Comparison of ENCODE assay signal across 22 cellular contexts in the genomic region with DNA sequence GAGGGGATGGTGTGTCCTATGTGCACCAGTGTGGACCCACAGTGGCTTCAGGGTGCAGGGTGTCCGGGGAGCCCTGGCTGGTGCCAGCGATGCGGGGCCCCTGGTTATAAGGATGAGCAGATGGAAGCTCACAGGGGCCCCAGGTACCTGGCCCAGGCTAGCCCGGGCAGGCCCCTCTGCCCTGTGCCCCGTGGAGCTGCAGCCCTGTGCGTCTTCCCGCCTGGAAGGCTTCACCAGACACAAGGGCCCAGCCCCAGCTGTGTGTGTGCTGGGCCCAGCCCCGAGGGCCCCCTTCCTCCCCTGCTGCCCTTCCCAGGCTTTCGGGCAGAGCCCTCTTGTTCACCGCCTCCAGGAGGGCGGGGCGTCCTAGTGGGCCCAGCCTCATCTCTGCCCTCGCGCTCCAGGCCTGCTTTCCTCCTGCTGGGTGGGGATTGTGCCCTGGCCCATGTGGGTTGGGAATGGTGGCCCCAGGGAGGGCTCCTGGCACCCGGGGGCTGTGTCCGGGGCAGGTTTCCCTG. TPM values are rescaled to one million over a fixed set of nuclear protein-coding genes. Genes with fewer than 3 reads are reported as not detected.
DNase-seq lines count a peak whose midpoint lies in the region; FAIRE-seq and TF ChIP-seq lines count a peak whose summit lies in the region.
"Had no signal": no experiment of that assay in that cellular context is flagged by ENCODE, and none has a peak within 500 bp of the region (broad histone marks: within the 10 kb centered on the region; RNA-seq: fewer than 3 reads in every experiment).

No MANE protein-coding gene starts in this region.

- H3K27me3 Mint-ChIP-seq in MCF 10A (ENCODE audit: insufficient read depth, unreplicated experiment) (no peaks in the 10 kb centered on the region), nephron progenitor cell (ENCODE audit: low read depth, poor library complexity) (no peaks in the 10 kb centered on the region)
- H3K27me3 Mint-ChIP-seq: CD4-positive, CD25-positive, alpha-beta regulatory T cell had no signal

- POLR2A ChIA-PET in MCF 10A (lab: Yijun Ruan, JAX) (interaction anchor here (0.7 kb wide), 1 partner anchor 7 kb away, joined by 3 read pairs; no protein-coding TSS in a partner anchor), H1 (lab: Charles Lee; ENCODE audit: partially characterized antibody) (interaction anchor here (1.3 to 2.1 kb wide), 3 partner anchors 11 to 18 kb away, joined by 5 to 7 read pairs (median 6); no protein-coding TSS in a partner anchor)

- H3K4me1 Mint-ChIP-seq in MCF 10A (ENCODE audit: insufficient read depth, unreplicated experiment) (no peaks in the 10 kb centered on the region), nephron progenitor cell (no peaks in the 10 kb centered on the region)

- H3K9ac ChIP-seq in mammary epithelial cell (ENCODE audit: insufficient read depth, low read length) = no peak overlapping the region
- peak overlapping the region; percentile 37 for H3K9ac ChIP-seq in NT2/D1 (ENCODE audit: insufficient read length, low read depth)
- no peak overlapping the region for H3K9ac ChIP-seq in H1 (replicated peaks in 1 of 4; ENCODE audit: extremely low read depth in 1 of 4, low read depth in 3 of 4, low read length in 3 of 4)

- no peak overlapping the region for H3K4ac ChIP-seq in H1 (replicated peaks; ENCODE audit: insufficient read length, low read depth, low read length)

- no peak overlapping the region for H3K23ac ChIP-seq in H1 (ENCODE audit: insufficient read length)

- H3K79me1 ChIP-seq in H1 (ENCODE audit: low read depth, low read length) = no peaks in the 10 kb centered on the region

- no peak overlapping the region for H2BK20ac ChIP-seq in H1 (ENCODE audit: low read length)

- H3K4me1 ChIP-seq in mammary epithelial cell (ENCODE audit: insufficient read depth, low read length) = peaks cover 14% of the 10 kb centered on the region
- no peaks in the 10 kb centered on the region for H3K4me1 ChIP-seq in NT2/D1 (ENCODE audit: insufficient read depth, insufficient read length)
- H3K4me1 ChIP-seq in H1 (replicated peaks in 1 of 4; ENCODE audit: control insufficient read depth in 3 of 4, insufficient read depth in 4 of 4, low read length in 3 of 4) = no peaks in the 10 kb centered on the region
- peaks cover 0 to 6% (median 0%) of the 10 kb centered on the region in 4 donors for H3K4me1 ChIP-seq in tibial nerve
- no peaks in the 10 kb centered on the region for H3K4me1 ChIP-seq in small intestine (ENCODE audit: control insufficient read depth in 2 of 2, insufficient read depth in 1 of 2, low read depth in 1 of 2, low read length in 1 of 2)
- H3K4me1 ChIP-seq: SJCRH30 had no signal

- H3K9me3 Mint-ChIP-seq in MCF 10A (ENCODE audit: unreplicated experiment) (no peaks in the 10 kb centered on the region), nephron progenitor cell (no peaks in the 10 kb centered on the region)

- BruUV-seq in mammary epithelial cell (replicated peaks; lab: Mats Ljungman, UMichigan) (no TSS peak), MCF 10A (replicated peaks; lab: Mats Ljungman, UMichigan) (no TSS peak)

- no peak overlapping the region for H3K18ac ChIP-seq in H1 (ENCODE audit: extremely low read depth, low read length)

- TF ChIP-seq RAD21 in H1 (IDR thresholded peaks at IDR 0.05 in 1 of 2, conservative IDR thresholded peaks at IDR 0.05 in 1 of 2; ENCODE audit: low read depth in 2 of 2, low read length in 2 of 2) = no peak

- dilution Hi-C loops in mammary epithelial cell (cut with HindIII; ENCODE audit: low sequenced_read_pairs) = no loop called here

- H2BK5ac ChIP-seq in H1 (ENCODE audit: low read depth, low read length) = peak overlapping the region; percentile 88

- H3K36me3 Mint-ChIP-seq in MCF 10A (ENCODE audit: insufficient read depth, unreplicated experiment) (peaks cover 19% of the 10 kb centered on the region), nephron progenitor cell (ENCODE audit: low read depth) (peaks cover 12% of the 10 kb centered on the region)

- no peak overlapping the region for H2BK12ac ChIP-seq in H1 (ENCODE audit: low read depth, low read length)

- H4K8ac ChIP-seq in H1 (ENCODE audit: extremely low read depth, insufficient read depth, low read length) = no peak overlapping the region

- no peaks in the 10 kb centered on the region for H3K23me2 ChIP-seq in H1 (ENCODE audit: low read depth, low read length)

- intact Hi-C loops in mammary epithelial cell (cut with micrococcal nuclease) (no loop called here), MCF 10A (cut with micrococcal nuclease) (no loop called here)

- no peak overlapping the region for H3K56ac ChIP-seq in H1 (replicated peaks; ENCODE audit: insufficient read length, low read depth, low read length)

- H3K36me3 ChIP-seq in mammary epithelial cell (ENCODE audit: insufficient read depth, low read length) (peaks cover 13% of the 10 kb centered on the region), NT2/D1 (ENCODE audit: insufficient read depth, insufficient read length, low read length) (peaks cover 98% of the 10 kb centered on the region), H1 (ENCODE audit: control insufficient read depth in 2 of 4, insufficient read depth in 4 of 4, low read length in 3 of 4) (peaks cover 0 to 31% (median 11%) of the 10 kb centered on the region in 4 experiments; a peak in 6 of 8 replicates), tibial nerve (peaks cover 0 to 100% (median 20%) of the 10 kb centered on the region in 3 donors), small intestine (ENCODE audit: control insufficient read depth in 2 of 2, insufficient read depth in 2 of 2, low read length in 2 of 2) (peaks cover 24 to 42% of the 10 kb centered on the region in 2 donors)

- H4K5ac ChIP-seq in H1 (ENCODE audit: insufficient read length, low read depth, low read length) = no peak overlapping the region

- H2AFZ ChIP-seq in mammary epithelial cell (ENCODE audit: low read depth, low read length) = no peak overlapping the region
- H2AFZ ChIP-seq in H1 (ENCODE audit: low read length) = no peak overlapping the region

- H2AK5ac ChIP-seq in H1 (ENCODE audit: low read depth, low read length) = no peak overlapping the region

- H3K9me3 ChIP-seq in mammary epithelial cell (replicated peaks; ENCODE audit: insufficient read depth, low read length) (no peaks in the 10 kb centered on the region), NT2/D1 (ENCODE audit: insufficient read depth, low read length) (no peaks in the 10 kb centered on the region), H1 (ENCODE audit: insufficient read depth in 2 of 2, low read depth in 1 of 2, low read length in 1 of 2) (no peaks in the 10 kb centered on the region), tibial nerve (no peaks in the 10 kb centered on the region), small intestine (ENCODE audit: control insufficient read depth, low read depth) (no peaks in the 10 kb centered on the region)
- H3K9me3 ChIP-seq: SJCRH30 had no signal

- H3K27ac Mint-ChIP-seq in MCF 10A (ENCODE audit: low read depth, unreplicated experiment) (no peak overlapping the region), nephron progenitor cell (no peak overlapping the region)
- H3K27ac Mint-ChIP-seq: CD4-positive, CD25-positive, alpha-beta regulatory T cell had no signal

- TF ChIP-seq POLR2A in H1 (IDR thresholded peaks at IDR 0.05; ENCODE audit: control extremely low read depth in 1 of 2, low read depth in 2 of 2, low read length in 2 of 2) = no peak
- TF ChIP-seq POLR2A in tibial nerve (IDR thresholded peaks at IDR 0.05) = no peak

- no peak overlapping the region for H3K14ac ChIP-seq in H1 (ENCODE audit: insufficient read length)

- no peak overlapping the region for H2BK15ac ChIP-seq in H1 (ENCODE audit: low read length)

- peak overlapping the region; percentile 65 for H4K91ac ChIP-seq in H1 (replicated peaks; ENCODE audit: insufficient read length, low read length)

- in situ Hi-C loops in mammary epithelial cell (cut with MboI; ENCODE audit: low sequenced_read_pairs in 2 of 2) = no loop called here

- H3K79me2 ChIP-seq in mammary epithelial cell (ENCODE audit: insufficient read depth, low read length) (no peaks in the 10 kb centered on the region), H1 (ENCODE audit: control insufficient read depth in 1 of 2, insufficient read depth in 2 of 2, low read length in 2 of 2) (no peaks in the 10 kb centered on the region)

- TF ChIP-seq CTCF in mammary epithelial cell (conservative IDR thresholded peaks at IDR 0.05 in 1 of 2, IDR thresholded peaks at IDR 0.05 in 1 of 2; ENCODE audit: extremely low read depth in 1 of 2, insufficient read depth in 1 of 2, low read depth in 1 of 2, low read length in 2 of 2) (no peak), MCF 10A (IDR thresholded peaks at IDR 0.05; ENCODE audit: unreplicated experiment) (no peak), H1 (IDR thresholded peaks at IDR 0.05; ENCODE audit: control extremely low read depth in 1 of 3, insufficient read depth in 1 of 3, low read depth in 1 of 3, low read length in 3 of 3) (no peak), tibial nerve (IDR thresholded peaks at IDR 0.05) (no peak), nephron progenitor cell (IDR thresholded peaks at IDR 0.05) (no peak), GM10266 (IDR thresholded peaks at IDR 0.05; ENCODE audit: control insufficient read depth, insufficient read depth, low read depth, missing control alignments) (no peak)

- no peak overlapping the region for H3K4me3 Mint-ChIP-seq in MCF 10A (ENCODE audit: unreplicated experiment)
- no peak overlapping the region for H3K4me3 Mint-ChIP-seq in nephron progenitor cell
- H3K4me3 Mint-ChIP-seq: CD4-positive, CD25-positive, alpha-beta regulatory T cell had no signal

- no peak for TF ChIP-seq EP300 in H1 (IDR thresholded peaks at IDR 0.05; ENCODE audit: borderline replicate concordance in 1 of 2, low read depth in 2 of 2, low read length in 2 of 2)
- no peak for TF ChIP-seq EP300 in tibial nerve (IDR thresholded peaks at IDR 0.05)

- DNase-seq in mammary epithelial cell (no peak), MCF 10A (ENCODE audit: unreplicated experiment) (no peak), NT2/D1 (ENCODE audit: low read depth, low spot score) (no peak), H1 (ENCODE audit: low read depth in 1 of 2, low spot score in 2 of 2) (no peak), tibial nerve (ENCODE audit: low spot score in 2 of 2) (no peak), small intestine (no peak), nephron progenitor cell (no peak), GM10266 (ENCODE audit: extremely low spot score) (no peak)
- DNase-seq: CD4-positive, CD25-positive, alpha-beta regulatory T cell; DND-41; HCEC 1CT; Karpas-422; NCI-H1694; NCI-H2081 treated with DMSO at 0.1 percent for 48 hours; NCI-H748 treated with DMSO at 0.1 percent for 48 hours; NK-92 treated with Interleukin-12 subunit alpha and Interleukin-12 subunit beta, amount 100 ng/mL, for 24 hours; SJCRH30 had no signal

- no peak for FAIRE-seq in H1 (lab: Jason Lieb, UNC)
- FAIRE-seq in small intestine (lab: Jason Lieb, UNC) = no peak
- FAIRE-seq: GM12891 had no signal

- H3K4me2 ChIP-seq in mammary epithelial cell (ENCODE audit: insufficient read depth, low read depth, low read length) = peak overlapping the region; percentile 9
- H3K4me2 ChIP-seq in H1 (ENCODE audit: insufficient read depth in 1 of 2, low read depth in 2 of 2, low read length in 2 of 2) = no peak overlapping the region

- H4K20me1 ChIP-seq in mammary epithelial cell (ENCODE audit: insufficient read depth, low read length) (no peaks in the 10 kb centered on the region), H1 (replicated peaks in 1 of 2; ENCODE audit: control insufficient read depth in 1 of 2, insufficient read depth in 2 of 2, low read length in 2 of 2) (peaks cover 0 to 14% of the 10 kb centered on the region in 2 experiments)

- no peak overlapping the region for H2BK120ac ChIP-seq in H1 (replicated peaks; ENCODE audit: low read depth, low read length)

- H3K27me3 ChIP-seq in mammary epithelial cell (ENCODE audit: insufficient read depth, low read length) (no peaks in the 10 kb centered on the region), NT2/D1 (ENCODE audit: insufficient read depth, insufficient read length) (no peaks in the 10 kb centered on the region), H1 (replicated peaks in 1 of 4; ENCODE audit: control insufficient read depth in 3 of 4, extremely low read depth in 1 of 4, insufficient read depth in 3 of 4, low read length in 3 of 4) (no peaks in the 10 kb centered on the region), tibial nerve (no peaks in the 10 kb centered on the region), small intestine (ENCODE audit: control insufficient read depth in 2 of 2, insufficient read depth in 2 of 2, low read length in 2 of 2) (no peaks in the 10 kb centered on the region)
- H3K27me3 ChIP-seq: SJCRH30 had no signal

- WGBS in mammary epithelial cell (ENCODE audit: low coverage, missing lambda C conversion rate) = 53% methylated on average over 15 of the region's 16 CpGs
- 89% methylated on average over 11 of the region's 16 CpGs; no CpG with 5 or more reads in 1 of the 2 experiments for WGBS in H1 (ENCODE audit: extremely low coverage in 1 of 2, insufficient coverage in 1 of 2, insufficient read length in 1 of 2, insufficient replicate concordance in 2 of 2, low coverage in 1 of 2, low lambda C conversion rate in 2 of 2, missing lambda C conversion rate in 1 of 2), 2 experiments
- 91 to 94% methylated on average over 7 to 9 of the region's 16 CpGs for WGBS in tibial nerve, 2 donors
- 85 to 93% (median 89%) methylated on average over 14 to 16 of the region's 16 CpGs for WGBS in small intestine, 3 donors

- CTCF ChIA-PET in mammary epithelial cell (lab: Charles Lee; ENCODE audit: low non-redundant PET) (no interaction called here), MCF 10A (lab: Yijun Ruan, JAX) (no interaction called here), H1 (lab: Charles Lee; ENCODE audit: partially characterized antibody) (interaction anchor here (0.9 to 1.7 kb wide), 3 partner anchors 12 to 164 kb away, joined by 3 to 5 read pairs (median 4); no protein-coding TSS in a partner anchor)

- H3K4me3 ChIP-seq in mammary epithelial cell (replicated peaks in 1 of 3; ENCODE audit: insufficient read depth in 1 of 3, low read depth in 2 of 3, low read length in 3 of 3) (no peak overlapping the region), NT2/D1 (ENCODE audit: insufficient read length, low read depth) (no peak overlapping the region), H1 (ENCODE audit: extremely low read depth in 1 of 4, insufficient read depth in 2 of 4, low read depth in 3 of 4, low read length in 4 of 4) (no peak overlapping the region), tibial nerve (no peak overlapping the region), small intestine (ENCODE audit: low read depth in 1 of 2, low read length in 2 of 2) (no peak overlapping the region)
- H3K4me3 ChIP-seq: SJCRH30 had no signal

- no peak overlapping the region for H3K27ac ChIP-seq in mammary epithelial cell (ENCODE audit: insufficient read depth, low read depth, low read length)
- 0 out of 2 replicates have a peak overlapping the region, but pooled peaks have one; percentile 43 for H3K27ac ChIP-seq in H1 (ENCODE audit: low read depth, low read length)
- peak overlapping the region in 3 of 4 donors; percentile 30 to 74 (median 46) for H3K27ac ChIP-seq in tibial nerve
- no peak overlapping the region for H3K27ac ChIP-seq in small intestine (ENCODE audit: low read depth in 1 of 2, low read length in 1 of 2)
- H3K27ac ChIP-seq: SJCRH30 had no signal

RNA-seq across cellular contexts. Expression of gene PFKL, which starts 15.9 kb away (rescaled TPM):
- total RNA-seq in mammary epithelial cell = 100 to 1,000 TPM; 113 to 142 TPM
- 126 TPM for polyA plus RNA-seq in mammary epithelial cell
- 76.0 TPM for polyA minus RNA-seq in mammary epithelial cell
- 68.0 and 90.2 TPM in 2 replicates for total RNA-seq in MCF 10A (2022)
- total RNA-seq in H1 (2021; fragmentation: NEBNext Ultra II Directional; extraction: Animal tissue kit (Norgen Biotek cat#: 25700)) = 76.7 and 82.3 TPM in 2 replicates
- 80.2 and 106 TPM in 2 replicates for polyA plus RNA-seq in H1 (2011; rRNA removed)
- polyA plus RNA-seq in H1 (2011; cell fraction: cytosol; rRNA removed) = 87.2 TPM
- 210 TPM for polyA plus RNA-seq in H1 (2011; cell fraction: nucleus; rRNA removed)
- 40.8 to 95.9 TPM (median 88.0 TPM) in 4 replicates for polyA plus RNA-seq in H1 (2012, experiment 1 of 2)
- 60.1 TPM for polyA plus RNA-seq in H1 (2012, experiment 2 of 2)
- polyA plus RNA-seq in H1 (2013, experiment 1 of 2) = 42.3 TPM
- 40.2 TPM for polyA plus RNA-seq in H1 (2013, experiment 2 of 2)
- 32.1 and 43.0 TPM in 2 replicates for polyA minus RNA-seq in H1 (2011; rRNA and poly(A)+ RNA removed)
- 45.9 TPM for polyA minus RNA-seq in H1 (2011; cell fraction: cytosol; rRNA and poly(A)+ RNA removed)
- polyA minus RNA-seq in H1 (2011; cell fraction: nucleus; rRNA and poly(A)+ RNA removed) = 49.0 TPM
- 100 to 1,000 TPM in 3 of 4 donors, 10 to 100 TPM in 1; 94.6 to 155 (median 141) TPM for total RNA-seq in tibial nerve
- polyA plus RNA-seq in small intestine = 100 to 1,000 TPM; 138 to 281 (median 251) TPM

RNA-seq across cellular contexts. Expression of gene CFAP410, which starts 23.4 kb away (rescaled TPM):
- total RNA-seq in mammary epithelial cell (1 to 10 TPM; 8.3 to 9.6 TPM), MCF 10A (2022) (10.1 and 13.3 TPM in 2 replicates), tibial nerve (10 to 100 TPM; 38.0 to 69.8 (median 61.2) TPM)
- polyA plus RNA-seq in mammary epithelial cell (3.4 TPM), H1 (2011; rRNA removed) (12.0 and 20.5 TPM in 2 replicates), small intestine (10 to 100 TPM; 17.9 to 35.9 (median 32.1) TPM)
- polyA minus RNA-seq in mammary epithelial cell = not detected
- 10.6 and 11.6 TPM in 2 replicates for total RNA-seq in H1 (2021; fragmentation: NEBNext Ultra II Directional; extraction: Animal tissue kit (Norgen Biotek cat#: 25700))
- 14.8 TPM for polyA plus RNA-seq in H1 (2011; cell fraction: cytosol; rRNA removed)
- polyA plus RNA-seq in H1 (2011; cell fraction: nucleus; rRNA removed) = 59.6 TPM
- polyA plus RNA-seq in H1 (2012, experiment 1 of 2) = 6.5 to 11.7 TPM (median 11.0 TPM) in 4 replicates
- 5.2 TPM for polyA plus RNA-seq in H1 (2012, experiment 2 of 2)
- polyA plus RNA-seq in H1 (2013, experiment 1 of 2) = 9.3 TPM
- polyA plus RNA-seq in H1 (2013, experiment 2 of 2) = 7.4 TPM
- polyA minus RNA-seq in H1 (2011; rRNA and poly(A)+ RNA removed) = 2.4 and 2.6 TPM in 2 replicates
- 4.1 TPM for polyA minus RNA-seq in H1 (2011; cell fraction: cytosol; rRNA and poly(A)+ RNA removed)
- 7.8 TPM for polyA minus RNA-seq in H1 (2011; cell fraction: nucleus; rRNA and poly(A)+ RNA removed)

RNA-seq across cellular contexts. Expression of gene AIRE, which starts 30.1 kb away (rescaled TPM):
- total RNA-seq in mammary epithelial cell (not detected), MCF 10A (2022) (not detected in 2 replicates), tibial nerve (under 1 TPM in 1 of 4 donors, not detected in 3; 0.30 TPM)
- polyA plus RNA-seq in mammary epithelial cell (not detected), H1 (2011; rRNA removed) (0.09 and 0.20 TPM in 2 replicates), small intestine (under 1 TPM in 1 of 3 donors, not detected in 2; 0.06 TPM)
- polyA minus RNA-seq in mammary epithelial cell = not detected
- total RNA-seq in H1 (2021; fragmentation: NEBNext Ultra II Directional; extraction: Animal tissue kit (Norgen Biotek cat#: 25700)) = 0.10 TPM in 1 of 2 replicates, not detected in the other
- polyA plus RNA-seq in H1 (2011; cell fraction: cytosol; rRNA removed) = 0.10 TPM
- 1.0 TPM for polyA plus RNA-seq in H1 (2011; cell fraction: nucleus; rRNA removed)
- 0.16 to 0.23 TPM (median 0.20 TPM) in 3 of 4 replicates, not detected in the other for polyA plus RNA-seq in H1 (2012, experiment 1 of 2)
- 0.09 TPM for polyA plus RNA-seq in H1 (2012, experiment 2 of 2)
- 0.02 TPM for polyA plus RNA-seq in H1 (2013, experiment 1 of 2)
- not detected for polyA plus RNA-seq in H1 (2013, experiment 2 of 2)
- polyA minus RNA-seq in H1 (2011; rRNA and poly(A)+ RNA removed) = 0.06 and 0.10 TPM in 2 replicates
- polyA minus RNA-seq in H1 (2011; cell fraction: cytosol; rRNA and poly(A)+ RNA removed) = not detected
- polyA minus RNA-seq in H1 (2011; cell fraction: nucleus; rRNA and poly(A)+ RNA removed) = 0.30 TPM
- total RNA-seq: A673, M059J, NCI-H460 had no signal

RNA-seq across cellular contexts. Expression of gene TRPM2, which starts 37.7 kb away (rescaled TPM):
- 10 to 100 TPM in 1 of 2 donors, 1 to 10 TPM in 1; 6.2 to 14.6 TPM for total RNA-seq in mammary epithelial cell
- polyA plus RNA-seq in mammary epithelial cell = 16.6 TPM
- polyA minus RNA-seq in mammary epithelial cell = 19.7 TPM
- 10.0 and 11.0 TPM in 2 replicates for total RNA-seq in MCF 10A (2022)
- 0.28 and 0.36 TPM in 2 replicates for total RNA-seq in H1 (2021; fragmentation: NEBNext Ultra II Directional; extraction: Animal tissue kit (Norgen Biotek cat#: 25700))
- polyA plus RNA-seq in H1 (2011; rRNA removed) = 0.17 and 0.27 TPM in 2 replicates
- 0.27 TPM for polyA plus RNA-seq in H1 (2011; cell fraction: cytosol; rRNA removed)
- polyA plus RNA-seq in H1 (2011; cell fraction: nucleus; rRNA removed) = 0.64 TPM
- polyA plus RNA-seq in H1 (2012, experiment 1 of 2) = 0.13 to 0.59 TPM (median 0.25 TPM) in 4 replicates
- polyA plus RNA-seq in H1 (2012, experiment 2 of 2) = 0.10 TPM
- 0.30 TPM for polyA plus RNA-seq in H1 (2013, experiment 1 of 2)
- polyA plus RNA-seq in H1 (2013, experiment 2 of 2) = 0.15 TPM
- 0.17 and 0.22 TPM in 2 replicates for polyA minus RNA-seq in H1 (2011; rRNA and poly(A)+ RNA removed)
- polyA minus RNA-seq in H1 (2011; cell fraction: cytosol; rRNA and poly(A)+ RNA removed) = 1.5 TPM
- polyA minus RNA-seq in H1 (2011; cell fraction: nucleus; rRNA and poly(A)+ RNA removed) = 1.2 TPM
- 10 to 100 TPM in 1 of 4 donors, 1 to 10 TPM in 3; 4.9 to 10.3 (median 7.8) TPM for total RNA-seq in tibial nerve
- 1 to 10 TPM in 2 of 3 donors, under 1 TPM in 1; 0.89 to 2.7 (median 2.7) TPM for polyA plus RNA-seq in small intestine
- polyA plus RNA-seq: BJ had no signal

RNA-seq across cellular contexts. Expression of gene DNMT3L, which starts 54.1 kb away (rescaled TPM):
- not detected for total RNA-seq in mammary epithelial cell
- polyA plus RNA-seq in mammary epithelial cell = not detected
- polyA minus RNA-seq in mammary epithelial cell = not detected
- not detected in 2 replicates for total RNA-seq in MCF 10A (2022)
- total RNA-seq in H1 (2021; fragmentation: NEBNext Ultra II Directional; extraction: Animal tissue kit (Norgen Biotek cat#: 25700)) = not detected in 2 replicates
- polyA plus RNA-seq in H1 (2011; rRNA removed) = 0.06 and 0.30 TPM in 2 replicates
- 0.05 TPM for polyA plus RNA-seq in H1 (2011; cell fraction: cytosol; rRNA removed)
- 0.13 TPM for polyA plus RNA-seq in H1 (2011; cell fraction: nucleus; rRNA removed)
- not detected in 4 replicates for polyA plus RNA-seq in H1 (2012, experiment 1 of 2)
- polyA plus RNA-seq in H1 (2012, experiment 2 of 2) = not detected
- 0.12 TPM for polyA plus RNA-seq in H1 (2013, experiment 1 of 2)
- 0.09 TPM for polyA plus RNA-seq in H1 (2013, experiment 2 of 2)
- 0.28 TPM in 1 of 2 replicates, not detected in the other for polyA minus RNA-seq in H1 (2011; rRNA and poly(A)+ RNA removed)
- polyA minus RNA-seq in H1 (2011; cell fraction: cytosol; rRNA and poly(A)+ RNA removed) = not detected
- not detected for polyA minus RNA-seq in H1 (2011; cell fraction: nucleus; rRNA and poly(A)+ RNA removed)
- not detected for total RNA-seq in tibial nerve
- not detected for polyA plus RNA-seq in small intestine
- total RNA-seq: A673; CD4-positive, CD25-positive, alpha-beta regulatory T cell; M059J; NCI-H460; SJCRH30 had no signal
- polyA plus RNA-seq: BJ; CD4-positive, CD25-positive, alpha-beta regulatory T cell had no signal

Comparison
In these comparisons a context has a peak if more than half of its experiments do, and no peak if none do; other contexts are left out.
1. H3K27ac ChIP-seq: peak in H1 (single experiment) and tibial nerve (3 of 4); none in mammary epithelial cell (single experiment) and small intestine (0 of 2).